Comparison of ENCODE assay signal across 8 cellular contexts in the genomic region with DNA sequence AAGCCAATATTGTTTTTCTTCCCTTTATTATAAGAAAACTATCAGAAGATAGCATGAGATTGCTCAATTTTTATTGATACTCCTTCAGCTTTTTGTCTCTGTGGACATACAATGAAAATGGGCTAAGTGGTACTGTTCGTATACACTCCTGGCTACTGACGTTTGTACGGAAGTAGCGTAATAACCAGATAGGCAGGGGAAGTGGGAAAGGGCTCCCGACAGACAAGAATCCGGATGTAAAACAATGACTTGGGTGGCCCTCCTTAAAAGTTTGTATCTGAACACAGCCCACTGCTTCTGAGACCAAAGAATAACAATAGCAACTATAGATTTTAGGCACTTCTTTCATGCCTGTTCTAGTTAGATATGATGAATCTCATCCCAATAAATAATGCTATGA.
"Had no signal": no experiment of that assay in that cellular context is flagged by ENCODE, and none has a peak within 500 bp of the region (broad histone marks: within the 10 kb centered on the region; RNA-seq: fewer than 3 reads in every experiment).

No MANE protein-coding gene starts in this region.

- H3K4me3 ChIP-seq: GM12878 had no signal

- DNase-seq: GDM1, GF-D8 had no signal

- FAIRE-seq: G401.6, GM12878, GM12891, GM12892, GM18507, GM19239 had no signal
